In genomic region chr6:168865522-168865921, GRCh38 we compare ENCODE assay signal across 23 cellular contexts.
"Had no signal": no experiment of that assay in that cellular context is flagged by ENCODE, and none has a peak within 500 bp of the region (broad histone marks: within the 10 kb centered on the region; RNA-seq: fewer than 3 reads in every experiment).

No MANE protein-coding gene starts in this region.

- H3K27ac ChIP-seq: colonic mucosa, esophagus muscularis mucosa, foreskin keratinocyte, gastroesophageal sphincter, heart right ventricle, ovary, right atrium auricular region, skin epidermis, spleen, transverse colon, upper lobe of right lung, uterus had no signal

- H3K4me1 Mint-ChIP-seq: memory B cell; stimulated activated memory B cell treated with anti-CD40 and anti-IgM and Interleukin-4, amounts not matched to agents 10 μg/mL and 1 μg/mL and 100 μg/mL, for 72 hours had no signal

- H3K27ac Mint-ChIP-seq: dendritic cell treated with granulocyte-macrophage colony-stimulating factor and Interleukin-4, amounts not matched to agents 40 ng/mL and 50 ng/mL, for 4 days; memory B cell; natural killer cell; progenitor cell of endocrine pancreas; stimulated activated memory B cell treated with anti-CD40 and anti-IgM and Interleukin-4, amounts not matched to agents 10 μg/mL and 1 μg/mL and 100 μg/mL, for 72 hours had no signal

- H3K4me3 Mint-ChIP-seq: dendritic cell treated with granulocyte-macrophage colony-stimulating factor and Interleukin-4, amounts not matched to agents 40 ng/mL and 50 ng/mL, for 4 days; memory B cell; natural killer cell; stimulated activated memory B cell treated with anti-CD40 and anti-IgM and Interleukin-4, amounts not matched to agents 10 μg/mL and 1 μg/mL and 100 μg/mL, for 72 hours had no signal

- DNase-seq: colonic mucosa; effector memory CD4-positive, alpha-beta T cell; foreskin keratinocyte; glutamatergic neuron; heart right ventricle; hippocampal formation; natural killer cell; occipital lobe; ovary; spleen; stimulated activated CD4-positive, alpha-beta T cell treated with anti-CD3 and anti-CD28 coated beads, Interleukin-4, amount 100 ng/mL, for 4 hours; stimulated activated naive CD8-positive, alpha-beta T cell treated with anti-CD3 and anti-CD28 coated beads, Interleukin-15, Interleukin-2, amounts not matched to agents 100 U/mL and 50 U/mL, for 24 hours; transverse colon; upper lobe of right lung; uterus had no signal

- H3K9me3 Mint-ChIP-seq: dendritic cell treated with granulocyte-macrophage colony-stimulating factor and Interleukin-4, amounts not matched to agents 40 ng/mL and 50 ng/mL, for 4 days; memory B cell; natural killer cell; stimulated activated memory B cell treated with anti-CD40 and anti-IgM and Interleukin-4, amounts not matched to agents 10 μg/mL and 1 μg/mL and 100 μg/mL, for 72 hours had no signal

- H3K27me3 Mint-ChIP-seq: dendritic cell treated with granulocyte-macrophage colony-stimulating factor and Interleukin-4, amounts not matched to agents 40 ng/mL and 50 ng/mL, for 4 days; stimulated activated memory B cell treated with anti-CD40 and anti-IgM and Interleukin-4, amounts not matched to agents 10 μg/mL and 1 μg/mL and 100 μg/mL, for 72 hours had no signal

- H3K36me3 Mint-ChIP-seq: memory B cell; natural killer cell; stimulated activated memory B cell treated with anti-CD40 and anti-IgM and Interleukin-4, amounts not matched to agents 10 μg/mL and 1 μg/mL and 100 μg/mL, for 72 hours had no signal
